ENCODE assay signal across 1 cellular context in genomic region chr7:16055263-16055976, GRCh38.
TF ChIP-seq lines count a peak whose summit lies in the region.

No MANE protein-coding gene starts in this region.

TF ChIP-seq in HCT116, 20 proteins besides CTCF, POLR2A, EP300 and RAD21 (continued from another document):
- no peak for TF ChIP-seq ZFX (IDR thresholded peaks at IDR 0.05)
